Comparison of ENCODE assay signal across 22 cellular contexts in genomic region chr7:70299447-70299807, GRCh38.
"Had no signal": no experiment of that assay in that cellular context is flagged by ENCODE, and none has a peak within 500 bp of the region (broad histone marks: within the 10 kb centered on the region; RNA-seq: fewer than 3 reads in every experiment).

No MANE protein-coding gene starts in this region.

- H3K4me1 ChIP-seq: SJSA1 had no signal

- H3K4me3 ChIP-seq: MG63, SJSA1, SK-N-MC had no signal

- DNase-seq: Karpas-422, KBM-7, MG63, NCI-H1105, NCI-H1417, NCI-H1436 treated with DMSO at 0.1 percent for 48 hours, NCI-H1694, NCI-H187 treated with DMSO at 0.1 percent for 48 hours, NCI-H2029 treated with DMSO at 0.1 percent for 48 hours, NCI-H2171 treated with DMSO at 0.1 percent for 48 hours, NCI-H345, NCI-H446 treated with DMSO at 0.1 percent for 48 hours, NCI-H510A treated with DMSO at 0.1 percent for 48 hours, NCI-H526, NCI-H748 treated with DMSO at 0.1 percent for 48 hours, Right ventricle myocardium superior, RPMI8226, SIG-M5 had no signal

- H3K9me3 ChIP-seq: MG63, SJSA1 had no signal

- H3K27ac ChIP-seq: HL-60, SJSA1, SK-N-MC had no signal

- FAIRE-seq: RCC 7860 had no signal

- H3K27me3 ChIP-seq: MG63, SJSA1 had no signal

- H3K36me3 ChIP-seq: MG63, SJSA1 had no signal
